ENCODE assay signal across 19 cellular contexts in the genomic region with DNA sequence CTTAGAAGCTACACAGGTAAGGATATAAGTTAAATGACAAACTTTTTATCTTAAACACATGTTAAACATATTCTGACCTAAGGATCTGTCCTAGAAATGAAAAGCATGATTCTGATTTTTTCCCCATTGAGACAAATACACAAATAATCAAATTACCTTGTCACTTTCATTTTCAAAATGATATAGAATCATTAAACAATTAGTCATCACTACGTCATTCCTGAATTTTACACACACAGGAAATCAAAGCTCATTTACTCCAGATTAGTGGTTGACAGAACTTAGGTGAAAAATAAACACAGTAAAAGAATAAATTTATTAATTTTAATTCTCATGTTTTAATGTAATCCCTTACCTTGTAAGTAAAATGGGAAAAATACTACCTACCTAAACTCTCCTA.
"Had no signal": no experiment of that assay in that cellular context is flagged by ENCODE, and none has a peak within 500 bp of the region (broad histone marks: within the 10 kb centered on the region; RNA-seq: fewer than 3 reads in every experiment).

No MANE protein-coding gene starts in this region.

- H3K27me3 Mint-ChIP-seq: brain; central memory CD8-positive, alpha-beta T cell; stimulated activated naive CD8-positive, alpha-beta T cell treated with anti-CD3 and anti-CD28 coated beads, Interleukin-15, amount 100 ng/mL, for 72 hours had no signal

- H3K27ac Mint-ChIP-seq: activated naive CD4-positive, alpha-beta T cell treated with anti-CD3 and anti-CD28 coated beads, Interleukin-2, amount 50 U/mL, for 72 hours; brain; natural killer cell; progenitor cell of endocrine pancreas; stimulated activated naive CD8-positive, alpha-beta T cell treated with anti-CD3 and anti-CD28 coated beads, Interleukin-15, amount 100 ng/mL, for 72 hours had no signal

- H3K9me3 Mint-ChIP-seq: activated naive CD4-positive, alpha-beta T cell treated with anti-CD3 and anti-CD28 coated beads, Interleukin-2, amount 50 U/mL, for 72 hours; brain; central memory CD8-positive, alpha-beta T cell; natural killer cell; stimulated activated naive CD8-positive, alpha-beta T cell treated with anti-CD3 and anti-CD28 coated beads, Interleukin-15, amount 100 ng/mL, for 72 hours had no signal

- H3K27me3 ChIP-seq: right atrium auricular region, tibial artery had no signal

- H3K36me3 Mint-ChIP-seq: activated naive CD4-positive, alpha-beta T cell treated with anti-CD3 and anti-CD28 coated beads, Interleukin-2, amount 50 U/mL, for 72 hours; natural killer cell had no signal

- FAIRE-seq: colon had no signal

- H3K4me3 Mint-ChIP-seq: brain; central memory CD8-positive, alpha-beta T cell; natural killer cell; stimulated activated naive CD8-positive, alpha-beta T cell treated with anti-CD3 and anti-CD28 coated beads, Interleukin-15, amount 100 ng/mL, for 72 hours had no signal

- H3K27ac ChIP-seq: epithelial cell of prostate, left ventricle myocardium inferior, right atrium auricular region, tibial artery had no signal

- H3K4me3 ChIP-seq: left ventricle myocardium inferior, right atrium auricular region, tibial artery had no signal

- H3K36me3 ChIP-seq: left ventricle myocardium inferior, right atrium auricular region, tibial artery had no signal

- H3K4me1 Mint-ChIP-seq: brain; central memory CD8-positive, alpha-beta T cell; natural killer cell; stimulated activated naive CD8-positive, alpha-beta T cell treated with anti-CD3 and anti-CD28 coated beads, Interleukin-15, amount 100 ng/mL, for 72 hours had no signal

- DNase-seq: activated CD4-positive, alpha-beta T cell treated with anti-CD3 and anti-CD28 coated beads for 1 hour; activated gamma-delta T cell treated with Interleukin-2 at 50 U/mL for 16 hours; activated T-cell treated with anti-CD3 and anti-CD28 coated beads, Interleukin-2, amount 50 U/mL, for 1 hour; aorta; kidney glomerular epithelial cell; left ventricle myocardium inferior; midbrain; natural killer cell; stimulated activated CD4-positive, alpha-beta T cell treated with anti-CD3 and anti-CD28 coated beads, Interleukin-1b, Interleukin-23, amount 100 ng/mL, for 48 hours; stimulated activated naive CD8-positive, alpha-beta T cell treated with anti-CD3 and anti-CD28 coated beads, Interleukin-15, amount 100 ng/mL, for 72 hours; T-helper 9 cell; tibial artery had no signal

- H3K9me3 ChIP-seq: left ventricle myocardium inferior, right atrium auricular region, tibial artery had no signal

- ATAC-seq: activated naive CD4-positive, alpha-beta T cell treated with anti-CD3 and anti-CD28 coated beads, Interleukin-2, amount 50 U/mL, for 72 hours; natural killer cell; stimulated activated naive CD8-positive, alpha-beta T cell treated with anti-CD3 and anti-CD28 coated beads, Interleukin-15, amount 100 ng/mL, for 72 hours had no signal

- H3K4me1 ChIP-seq: left ventricle myocardium inferior, right atrium auricular region, tibial artery had no signal
